ENCODE assay signal across 8 cellular contexts in genomic region chr3:23761440-23761896, GRCh38. TPM values are rescaled to one million over a fixed set of nuclear protein-coding genes. Genes with fewer than 3 reads are reported as not detected.
A peak's percentile ranks its signal among the peaks of the same experiment; 100 is the strongest.
DNase-seq lines count a peak whose midpoint lies in the region; ATAC-seq lines count a peak whose summit lies in the region.

No MANE protein-coding gene starts in this region.

- no peaks in the 10 kb centered on the region for H3K36me3 Mint-ChIP-seq in activated CD4-positive, alpha-beta T cell treated with anti-CD3 and anti-CD28 coated beads, Interleukin-2, amount 10 ng/mL, durations not matched to agents 7 days and 5 days (ENCODE audit: low read depth)

- no peak overlapping the region for H3K27ac Mint-ChIP-seq in activated CD4-positive, alpha-beta T cell treated with anti-CD3 and anti-CD28 coated beads, Interleukin-2, amount 10 ng/mL, durations not matched to agents 7 days and 5 days

- peak; percentile 37 for ATAC-seq in GM19372 (IDR thresholded peaks at IDR 0.05; ENCODE audit: low read depth, unreplicated experiment)
- ATAC-seq in HG03196 (IDR thresholded peaks at IDR 0.05; ENCODE audit: unreplicated experiment), result peak; percentile 41

- CTCF ChIA-PET in activated CD4-positive, alpha-beta T cell treated with anti-CD3 and anti-CD28 coated beads, Interleukin-2, amount 10 ng/mL, durations not matched to agents 7 days and 5 days (lab: Charles Lee), result interaction anchor here (1.0 to 1.5 kb wide), 3 partner anchors 9 to 26 kb away, joined by 3 to 4 read pairs (median 4); no protein-coding TSS in a partner anchor

- peak; percentile 24 for DNase-seq in CD1c-positive myeloid dendritic cell (ENCODE audit: extremely low spot score)
- peak; percentile 37 for DNase-seq in RPMI8226
- peak; percentile 20 for DNase-seq in iPS DF 19.7 (ENCODE audit: low read depth, low spot score)
- DNase-seq in activated gamma-delta T cell (lab: John Stamatoyannopoulos, UW), result no peak
- DNase-seq in activated CD8-positive, alpha-beta memory T cell treated with anti-CD3 and anti-CD28 coated beads, Interleukin-2, amount 50 U/mL, for 4 hours, result no peak
- no peak for DNase-seq in activated CD4-positive, alpha-beta T cell treated with anti-CD3 and anti-CD28 coated beads, Interleukin-2, amount 10 ng/mL, durations not matched to agents 7 days and 5 days

- peaks cover 29% of the 10 kb centered on the region for H3K4me1 Mint-ChIP-seq in activated CD4-positive, alpha-beta T cell treated with anti-CD3 and anti-CD28 coated beads, Interleukin-2, amount 10 ng/mL, durations not matched to agents 7 days and 5 days

- H3K4me3 Mint-ChIP-seq in activated CD4-positive, alpha-beta T cell treated with anti-CD3 and anti-CD28 coated beads, Interleukin-2, amount 10 ng/mL, durations not matched to agents 7 days and 5 days, result no peak overlapping the region

- H3K9me3 Mint-ChIP-seq in activated CD4-positive, alpha-beta T cell treated with anti-CD3 and anti-CD28 coated beads, Interleukin-2, amount 10 ng/mL, durations not matched to agents 7 days and 5 days, result no peaks in the 10 kb centered on the region

- no peaks in the 10 kb centered on the region for H3K27me3 Mint-ChIP-seq in activated CD4-positive, alpha-beta T cell treated with anti-CD3 and anti-CD28 coated beads, Interleukin-2, amount 10 ng/mL, durations not matched to agents 7 days and 5 days

- POLR2A ChIA-PET in activated CD4-positive, alpha-beta T cell treated with anti-CD3 and anti-CD28 coated beads, Interleukin-2, amount 10 ng/mL, durations not matched to agents 7 days and 5 days (lab: Charles Lee), result no interaction called here

RNA-seq across cellular contexts. Expression of gene UBE2E1, which starts 44.3 kb away (rescaled TPM):
- total RNA-seq in activated CD4-positive, alpha-beta T cell treated with anti-CD3 and anti-CD28 coated beads, Interleukin-2, amount 10 ng/mL, durations not matched to agents 7 days and 5 days, result 10 to 100 TPM; 65.5 to 66.1 TPM

Comparison
In these comparisons a context has a peak if more than half of its experiments do, and no peak if none do; other contexts are left out.
1. DNase-seq: peak in CD1c-positive myeloid dendritic cell (single experiment), RPMI8226 (single experiment) and iPS DF 19.7 (single experiment); none in activated gamma-delta T cell (single experiment), activated CD8-positive, alpha-beta memory T cell treated with anti-CD3 and anti-CD28 coated beads, Interleukin-2, amount 50 U/mL, for 4 hours (single experiment) and activated CD4-positive, alpha-beta T cell treated with anti-CD3 and anti-CD28 coated beads, Interleukin-2, amount 10 ng/mL, durations not matched to agents 7 days and 5 days (single experiment).